ENCODE assay signal across 17 cellular contexts in the genomic region with DNA sequence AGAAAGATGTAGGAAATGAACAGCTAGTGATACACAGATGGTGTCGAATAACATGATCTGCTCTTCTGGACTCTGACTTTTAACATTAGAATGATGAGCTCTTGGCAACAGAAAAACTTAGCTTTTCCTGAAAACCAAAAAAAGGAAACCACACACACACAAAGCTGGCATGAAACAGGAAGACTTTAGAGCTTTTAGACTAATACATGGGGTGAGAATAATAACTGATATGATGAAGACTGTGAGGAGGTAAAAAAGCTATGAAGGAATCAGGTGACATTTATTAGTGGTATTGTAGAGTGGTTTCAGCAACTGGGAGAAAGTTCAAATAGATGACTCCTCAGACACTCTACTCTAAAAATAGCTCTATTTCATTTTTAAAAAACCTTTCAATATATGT.
DNase-seq lines count a peak whose midpoint lies in the region; ATAC-seq and TF ChIP-seq lines count a peak whose summit lies in the region.
"Had no signal": no experiment of that assay in that cellular context is flagged by ENCODE, and none has a peak within 500 bp of the region (broad histone marks: within the 10 kb centered on the region; RNA-seq: fewer than 3 reads in every experiment).

No MANE protein-coding gene starts in this region.

- H3K27ac Mint-ChIP-seq in Calu3 (ENCODE audit: unreplicated experiment), result no peak overlapping the region
- H3K27ac Mint-ChIP-seq in activated naive CD4-positive, alpha-beta T cell treated with anti-CD3 and anti-CD28 coated beads, Interleukin-2, amount 50 U/mL, for 72 hours, result no peak overlapping the region
- H3K27ac Mint-ChIP-seq: activated B cell treated with CpG ODN at 0.5 μM for 24 hours; activated CD8-positive, alpha-beta memory T cell treated with anti-CD3 and anti-CD28 coated beads, Interleukin-2, amount 10 ng/mL, durations not matched to agents 7 days and 5 days; CD4-positive, alpha-beta T cell had no signal

- no TSS peak for BruUV-seq in Calu3 (replicated peaks; lab: Mats Ljungman, UMichigan)

- no peaks in the 10 kb centered on the region for H3K27me3 ChIP-seq in foreskin keratinocyte
- H3K27me3 ChIP-seq: vagina had no signal

- H3K4me1 ChIP-seq in foreskin keratinocyte, result peaks cover 11% of the 10 kb centered on the region

- H3K4me1 Mint-ChIP-seq in Calu3 (ENCODE audit: low read depth, unreplicated experiment), result peaks cover 23% of the 10 kb centered on the region
- H3K4me1 Mint-ChIP-seq: activated B cell treated with CpG ODN at 0.5 μM for 24 hours; activated CD8-positive, alpha-beta memory T cell treated with anti-CD3 and anti-CD28 coated beads, Interleukin-2, amount 10 ng/mL, durations not matched to agents 7 days and 5 days had no signal

- TF ChIP-seq CTCF in Calu3 (IDR thresholded peaks at IDR 0.05; ENCODE audit: unreplicated experiment) (no peak), foreskin keratinocyte (conservative IDR thresholded peaks at IDR 0.05) (no peak)

- no peaks in the 10 kb centered on the region for H3K9me3 Mint-ChIP-seq in Calu3 (ENCODE audit: low read depth, unreplicated experiment)
- peaks cover 0 to 5% of the 10 kb centered on the region in 2 donors for H3K9me3 Mint-ChIP-seq in activated naive CD4-positive, alpha-beta T cell treated with anti-CD3 and anti-CD28 coated beads, Interleukin-2, amount 50 U/mL, for 72 hours
- H3K9me3 Mint-ChIP-seq: activated B cell treated with CpG ODN at 0.5 μM for 24 hours; CD4-positive, alpha-beta T cell had no signal

- H3K27ac ChIP-seq in foreskin keratinocyte, result no peak overlapping the region
- H3K27ac ChIP-seq: KMS-11, vagina had no signal

- intact Hi-C loops in sciatic nerve (cut with DNase I), result no loop called here
- intact Hi-C loops in Calu3 (cut with micrococcal nuclease; ENCODE audit: unreplicated experiment), result no loop called here

- peaks cover 8% of the 10 kb centered on the region for H3K36me3 Mint-ChIP-seq in Calu3 (ENCODE audit: insufficient read depth, unreplicated experiment)
- H3K36me3 Mint-ChIP-seq in activated naive CD4-positive, alpha-beta T cell treated with anti-CD3 and anti-CD28 coated beads, Interleukin-2, amount 50 U/mL, for 72 hours, result no peaks in the 10 kb centered on the region
- H3K36me3 Mint-ChIP-seq: activated CD8-positive, alpha-beta memory T cell treated with anti-CD3 and anti-CD28 coated beads, Interleukin-2, amount 10 ng/mL, durations not matched to agents 7 days and 5 days had no signal

- DNase-seq in GM04503 (ENCODE audit: low read depth) (peak; percentile 15), RPMI7951 (ENCODE audit: low read depth) (peak; percentile 16), fibroblast of gingiva (ENCODE audit: low read depth) (peak; percentile 55), sciatic nerve (ENCODE audit: low spot score) (no peak), Calu3 (no peak), foreskin keratinocyte (no peak)
- no peak for DNase-seq in activated naive CD4-positive, alpha-beta T cell treated with anti-CD3 and anti-CD28 coated beads, Interleukin-2, amount 50 U/mL, for 72 hours (ENCODE audit: low spot score in 2 of 2)
- DNase-seq: activated B cell treated with CpG ODN at 0.5 μM for 24 hours; activated CD8-positive, alpha-beta memory T cell treated with anti-CD3 and anti-CD28 coated beads, Interleukin-2, amount 10 ng/mL, durations not matched to agents 7 days and 5 days; activated gamma-delta T cell treated with Interleukin-2 at 50 U/mL for 16 hours; CD4-positive, alpha-beta T cell; NCI-H146; NCI-H510A; OCI-M1; stimulated activated naive CD8-positive, alpha-beta T cell treated with anti-CD3 and anti-CD28 coated beads, Interleukin-15, Interleukin-2, amounts not matched to agents 100 U/mL and 50 U/mL, for 24 hours had no signal

- CTCF ChIA-PET in Calu3 (lab: Charles Lee), result no interaction called here

- H3K4me3 Mint-ChIP-seq in Calu3 (ENCODE audit: low read depth, unreplicated experiment), result no peak overlapping the region
- H3K4me3 Mint-ChIP-seq: activated B cell treated with CpG ODN at 0.5 μM for 24 hours; activated CD8-positive, alpha-beta memory T cell treated with anti-CD3 and anti-CD28 coated beads, Interleukin-2, amount 10 ng/mL, durations not matched to agents 7 days and 5 days; CD4-positive, alpha-beta T cell had no signal

- ATAC-seq in sciatic nerve, result peak; percentile 68
- no peak for ATAC-seq in activated naive CD4-positive, alpha-beta T cell treated with anti-CD3 and anti-CD28 coated beads, Interleukin-2, amount 50 U/mL, for 72 hours
- no peak for ATAC-seq in foreskin keratinocyte
- ATAC-seq: activated CD8-positive, alpha-beta memory T cell treated with anti-CD3 and anti-CD28 coated beads, Interleukin-2, amount 10 ng/mL, durations not matched to agents 7 days and 5 days; stimulated activated naive CD8-positive, alpha-beta T cell treated with anti-CD3 and anti-CD28 coated beads, Interleukin-15, Interleukin-2, amounts not matched to agents 100 U/mL and 50 U/mL, for 24 hours had no signal

- no peaks in the 10 kb centered on the region for H3K27me3 Mint-ChIP-seq in Calu3 (ENCODE audit: unreplicated experiment)
- H3K27me3 Mint-ChIP-seq: activated B cell treated with CpG ODN at 0.5 μM for 24 hours; activated CD8-positive, alpha-beta memory T cell treated with anti-CD3 and anti-CD28 coated beads, Interleukin-2, amount 10 ng/mL, durations not matched to agents 7 days and 5 days; CD4-positive, alpha-beta T cell had no signal

Comparison
In these comparisons a context has a peak if more than half of its experiments do, and no peak if none do; other contexts are left out.
1. DNase-seq: peak in GM04503 (single experiment), RPMI7951 (single experiment) and fibroblast of gingiva (single experiment); none in sciatic nerve (single experiment), Calu3 (single experiment), activated naive CD4-positive, alpha-beta T cell treated with anti-CD3 and anti-CD28 coated beads, Interleukin-2, amount 50 U/mL, for 72 hours (0 of 2) and foreskin keratinocyte (0 of 2).